14 cellular contexts compared by ENCODE assay signal in genomic region chr22:38215156-38216038, GRCh38. TPM values are rescaled to one million over a fixed set of nuclear protein-coding genes. Genes with fewer than 3 reads are reported as not detected.
DNase-seq lines count a peak whose midpoint lies in the region; ATAC-seq, FAIRE-seq and TF ChIP-seq lines count a peak whose summit lies in the region.
"Had no signal": no experiment of that assay in that cellular context is flagged by ENCODE, and none has a peak within 500 bp of the region (broad histone marks: within the 10 kb centered on the region; RNA-seq: fewer than 3 reads in every experiment).

No MANE protein-coding gene starts in this region.

- H3K27me3 ChIP-seq in HepG2 (ENCODE audit: control insufficient read depth in 1 of 2, insufficient read depth in 2 of 2, low read length in 2 of 2) (no peaks in the 10 kb centered on the region), right lobe of liver (no peaks in the 10 kb centered on the region), GM12878 (replicated peaks in 1 of 2; ENCODE audit: control insufficient read depth in 2 of 2, insufficient read depth in 2 of 2, low read length in 1 of 2) (no peaks in the 10 kb centered on the region), vagina (no peaks in the 10 kb centered on the region), GM23248 (replicated peaks; ENCODE audit: insufficient read depth) (no peaks in the 10 kb centered on the region)
- H3K27me3 ChIP-seq: Peyer's patch, suprapubic skin had no signal

- CTCF ChIA-PET in HepG2 (lab: Yijun Ruan, JAX; ENCODE audit: low intra/inter-chr PET ratio, low total read pairs) = no interaction called here
- CTCF ChIA-PET in GM12878 (lab: Yijun Ruan, JAX) = interaction anchor here (0.6 to 2.0 kb wide), 6 partner anchors 10 to 116 kb away, joined by 3 to 7 read pairs (median 3); no protein-coding TSS in a partner anchor

- peak overlapping the region; percentile 61 to 89 for H3K27ac Mint-ChIP-seq in natural killer cell

- intact Hi-C loops in HepG2 (cut with micrococcal nuclease; ENCODE audit: unreplicated experiment) (no loop called here), right lobe of liver (cut with DNase I) (no loop called here), GM12878 (cut with micrococcal nuclease; ENCODE audit: unreplicated experiment) (loop anchor here (10.0 kb wide), 1 partner anchor 101 kb away; the partner anchor contains the start of gene BAIAP2L2), natural killer cell (cut with micrococcal nuclease) (no loop called here), vagina (cut with DNase I) (no loop called here)

- DNase-seq in HepG2 (ENCODE audit: low spot score) (no peak), right lobe of liver (no peak), GM12878 (ENCODE audit: low read depth, low spot score) (no peak), natural killer cell (no peak), vagina (ENCODE audit: extremely low spot score in 2 of 2) (no peak), GM23248 (no peak)
- DNase-seq: GDM1, kidney glomerular epithelial cell had no signal

- no peak overlapping the region for H3K4me2 ChIP-seq in HepG2 (ENCODE audit: low read depth, low read length)
- peak overlapping the region; percentile 10; the same call in 1 of the 2 replicates for H3K4me2 ChIP-seq in GM12878 (ENCODE audit: control insufficient read depth, insufficient read depth)
- no peak overlapping the region for H3K4me2 ChIP-seq in GM23248 (ENCODE audit: unreplicated experiment)

- H3F3A ChIP-seq in GM23248 (ENCODE audit: insufficient read depth) = peaks cover 24% of the 10 kb centered on the region

- RAD21 ChIA-PET in GM12878 (lab: Charles Lee; ENCODE audit: unreplicated experiment) = interaction anchor here (0.9 to 3.4 kb wide), 4 partner anchors 9 to 116 kb away, joined by 3 to 13 read pairs (median 4); partner anchors contain the start of gene PLA2G6

- no peak for ATAC-seq in HepG2
- ATAC-seq in right lobe of liver = no peak
- ATAC-seq in GM12878 = no peak; the same call in 2 of the 3 replicates
- ATAC-seq in natural killer cell = no peak
- no peak for ATAC-seq in GM18861 (IDR thresholded peaks at IDR 0.05; ENCODE audit: unreplicated experiment)
- no peak for ATAC-seq in HG03469 (IDR thresholded peaks at IDR 0.05; ENCODE audit: unreplicated experiment)

- peaks cover 1 to 20% of the 10 kb centered on the region in 2 experiments; a peak in 4 of 5 replicates for H3K36me3 ChIP-seq in HepG2 (replicated peaks in 1 of 2; ENCODE audit: control insufficient read depth in 1 of 2, insufficient read depth in 2 of 2, low read length in 2 of 2)
- no peaks in the 10 kb centered on the region for H3K36me3 ChIP-seq in right lobe of liver
- H3K36me3 ChIP-seq in GM12878 (ENCODE audit: control insufficient read depth in 2 of 2, insufficient read depth in 2 of 2, low read length in 1 of 2) = no peaks in the 10 kb centered on the region; a peak in 2 of 4 replicates
- H3K36me3 ChIP-seq in vagina = no peaks in the 10 kb centered on the region
- H3K36me3 ChIP-seq in GM23248 (ENCODE audit: low read depth) = peaks cover 9% of the 10 kb centered on the region; the same call in 1 of the 2 replicates
- H3K36me3 ChIP-seq: cardiac muscle cell, Peyer's patch, prostate gland had no signal

- no peaks in the 10 kb centered on the region for H3K9me3 Mint-ChIP-seq in natural killer cell

- H3K27ac ChIP-seq in HepG2 (ENCODE audit: extremely low read length, insufficient read depth, low read length) (no peak overlapping the region), right lobe of liver (no peak overlapping the region), GM12878 (ENCODE audit: control insufficient read depth, insufficient read depth) (no peak overlapping the region), vagina (peak overlapping the region; percentile 43), GM23248 (no peak overlapping the region)
- H3K27ac ChIP-seq: cardiac muscle cell had no signal

- H3K4me1 ChIP-seq in HepG2 (ENCODE audit: insufficient read depth, low read length) = peaks cover 45% of the 10 kb centered on the region
- H3K4me1 ChIP-seq in right lobe of liver = peaks cover 0 to 30% (median 7%) of the 10 kb centered on the region in 4 donors
- peaks cover 39% of the 10 kb centered on the region for H3K4me1 ChIP-seq in GM12878 (ENCODE audit: control insufficient read depth, insufficient read depth, low read length)
- peaks cover 39% of the 10 kb centered on the region for H3K4me1 ChIP-seq in vagina
- H3K4me1 ChIP-seq in GM23248 (ENCODE audit: insufficient read depth) = peaks cover 32% of the 10 kb centered on the region
- H3K4me1 ChIP-seq: prostate gland had no signal

- 90% methylated on average over 11 of the region's 11 CpGs for WGBS in HepG2 (ENCODE audit: low lambda C conversion rate)
- WGBS in right lobe of liver (ENCODE audit: insufficient coverage, low coverage, low lambda C conversion rate, missing lambda C conversion rate) = 73% methylated on average over 5 of the region's 11 CpGs
- WGBS in GM12878 (ENCODE audit: insufficient coverage, insufficient replicate concordance, low lambda C conversion rate, missing lambda C conversion rate) = 69% methylated on average over 11 of the region's 11 CpGs
- 92 to 94% methylated on average over 11 of the region's 11 CpGs for WGBS in GM23248 (ENCODE audit: low coverage in 1 of 2, low lambda C conversion rate in 2 of 2, missing lambda C conversion rate in 2 of 2), 2 experiments

- no peaks in the 10 kb centered on the region for H3K36me3 Mint-ChIP-seq in natural killer cell

- POLR2A ChIA-PET in HepG2 (lab: Yijun Ruan, JAX) = interaction anchor here (0.9 to 1.2 kb wide), 3 partner anchors 14 to 105 kb away, joined by 3 to 4 read pairs (median 3); partner anchors contain the start of genes BAIAP2L2, MAFF and PLA2G6
- POLR2A ChIA-PET in GM12878 (lab: Charles Lee) = interaction anchor here (0.6 to 1.8 kb wide), 8 partner anchors 11 to 98 kb away, joined by 3 to 10 read pairs (median 4); no protein-coding TSS in a partner anchor

- SMC1A ChIA-PET in GM12878 (lab: Charles Lee; ENCODE audit: uncharacterized antibody, unreplicated experiment) = interaction anchor here (0.8 to 4.3 kb wide), 8 partner anchors 11 to 163 kb away, joined by 3 to 20 read pairs (median 4); partner anchors contain the start of gene MAFF

- TF ChIP-seq EP300 in HepG2 (IDR thresholded peaks at IDR 0.05; ENCODE audit: low read depth in 2 of 2, low read length in 2 of 2) (no peak), HepG2 (CRISPR knock-in tag; IDR thresholded peaks at IDR 0.05; ENCODE audit: borderline replicate concordance) (no peak), GM12878 (IDR thresholded peaks at IDR 0.05; ENCODE audit: borderline replicate concordance in 1 of 2, control insufficient read depth in 1 of 2, low read depth in 2 of 2, low read length in 2 of 2) (no peak)

- H3K27me3 Mint-ChIP-seq in natural killer cell (ENCODE audit: low read depth in 2 of 2) = no peaks in the 10 kb centered on the region

- no peaks in the 10 kb centered on the region for H3K9me2 ChIP-seq in GM23248 (ENCODE audit: insufficient read depth)

- TF ChIP-seq POLR2A in HepG2 (IDR thresholded peaks at IDR 0.05; ENCODE audit: insufficient read depth in 1 of 2, low read depth in 2 of 2, low read length in 2 of 2) (0 out of 4 replicates have a peak, but pooled peaks of 1 of the 2 experiments have one; percentile 14), right lobe of liver (IDR thresholded peaks at IDR 0.05) (no peak), GM12878 (IDR thresholded peaks at IDR 0.05; ENCODE audit: low read depth, low read length) (no peak), vagina (IDR thresholded peaks at IDR 0.05) (no peak)

- H3K79me2 ChIP-seq in HepG2 (ENCODE audit: insufficient read depth, low read length) (peaks cover 13% of the 10 kb centered on the region), GM12878 (ENCODE audit: control insufficient read depth, insufficient read depth, low read length) (no peaks in the 10 kb centered on the region), GM23248 (ENCODE audit: insufficient read depth) (peaks cover 32% of the 10 kb centered on the region)

- TF ChIP-seq CTCF in HepG2 (CRISPR knock-in tag; IDR thresholded peaks at IDR 0.05) (no peak), right lobe of liver (IDR thresholded peaks at IDR 0.05) (no peak), GM12878 (IDR thresholded peaks at IDR 0.05 in 2 of 3, conservative IDR thresholded peaks at IDR 0.05 in 1 of 3; ENCODE audit: control insufficient read depth in 2 of 3, extremely low read depth in 1 of 3, insufficient read depth in 1 of 3, low read depth in 3 of 3, low read length in 3 of 3) (no peak), natural killer cell (IDR thresholded peaks at IDR 0.05) (no peak), vagina (IDR thresholded peaks at IDR 0.05) (no peak)

- H3K4me1 Mint-ChIP-seq in natural killer cell = peaks cover 33 to 59% of the 10 kb centered on the region in 2 donors

- peak overlapping the region; percentile 65 for H3K4me3 Mint-ChIP-seq in natural killer cell

- H3K4me3 ChIP-seq in HepG2 (replicated peaks in 1 of 3; ENCODE audit: insufficient read depth in 1 of 3, low read depth in 2 of 3, low read length in 3 of 3) (no peak overlapping the region), right lobe of liver (no peak overlapping the region), GM12878 (no peak overlapping the region), vagina (no peak overlapping the region), GM23248 (no peak overlapping the region)

- H4K20me1 ChIP-seq in HepG2 (ENCODE audit: insufficient read depth, low read length) (peaks cover 28% of the 10 kb centered on the region; the same call in 1 of the 2 replicates), GM12878 (ENCODE audit: control insufficient read depth, insufficient read depth) (no peaks in the 10 kb centered on the region), GM23248 (ENCODE audit: insufficient read depth) (0 out of 2 replicates have a peak, but pooled peaks cover 3% of the 10 kb centered on the region)

- H3K9ac ChIP-seq in HepG2 (ENCODE audit: insufficient read depth, low read depth, low read length) (no peak overlapping the region), GM12878 (ENCODE audit: control insufficient read depth, insufficient read depth, low read length) (no peak overlapping the region), GM23248 (no peak overlapping the region)

- no peaks in the 10 kb centered on the region for H3K9me3 ChIP-seq in HepG2 (ENCODE audit: low read length)
- H3K9me3 ChIP-seq in right lobe of liver = no peaks in the 10 kb centered on the region
- no peaks in the 10 kb centered on the region for H3K9me3 ChIP-seq in GM12878 (replicated peaks; ENCODE audit: control insufficient read depth, insufficient read depth, low read length)
- no peaks in the 10 kb centered on the region for H3K9me3 ChIP-seq in vagina
- H3K9me3 ChIP-seq in GM23248 (ENCODE audit: low read depth) = no peaks in the 10 kb centered on the region
- H3K9me3 ChIP-seq: Peyer's patch, prostate gland, suprapubic skin had no signal

- TSS peak; percentile 37 for BruUV-seq in HepG2 (replicated peaks; lab: Mats Ljungman, UMichigan)
- TSS peak; percentile 53 for BruUV-seq in GM12878 (replicated peaks; lab: Mats Ljungman, UMichigan)

- in situ Hi-C loops in HepG2 (cut with HindIII; ENCODE audit: extremely low pct_ligation_motif_present, low pct_unique_long_range_greater_than_20kb) = no loop called here
- in situ Hi-C loops in GM12878 (cut with MboI) = no loop called here
- in situ Hi-C loops in GM23248 (cut with MboI) = no loop called here

- H2AFZ ChIP-seq in HepG2 (ENCODE audit: low read length) = no peak overlapping the region
- no peak overlapping the region for H2AFZ ChIP-seq in GM12878 (ENCODE audit: control insufficient read depth, low read depth, low read length)
- no peak overlapping the region for H2AFZ ChIP-seq in GM23248

- FAIRE-seq in HepG2 (lab: Jason Lieb, UNC) (no peak), GM12878 (lab: Jason Lieb, UNC) (no peak)

- TF ChIP-seq RAD21 in HepG2 (CRISPR knock-in tag; IDR thresholded peaks at IDR 0.05) (no peak), GM12878 (IDR thresholded peaks at IDR 0.05; ENCODE audit: insufficient read depth, low read depth, low read length) (no peak)

RNA-seq across cellular contexts. Expression of gene MAFF, which starts 13.6 kb away (rescaled TPM):
- total RNA-seq in HepG2 (2016; rRNA removed; fragmentation: Illumina TruSeq; extraction: Trizol) (3.1 and 5.4 TPM in 2 replicates), right lobe of liver (10 to 100 TPM in 3 of 6 experiments, 1 to 10 TPM in 3; 2.6 to 30.6 (median 11.0) TPM), GM12878 (2014; rRNA removed) (1.0 and 1.1 TPM in 2 replicates), GM12878 (2014; rRNA removed; fragmentation: Illumina TruSeq; extraction: Trizol) (0.54 and 0.88 TPM in 2 replicates), GM12878 (2021) (0.87 and 1.4 TPM in 2 replicates), natural killer cell (100 to 1,000 TPM; 168 to 215 (median 187) TPM), vagina (90.6 TPM)
- total RNA-seq in HepG2 (2016; cell fraction: cytosol; rRNA removed; fragmentation: Illumina TruSeq; extraction: Trizol; ENCODE audit: low read depth) = 1.1 and 1.3 TPM in 2 replicates
- 3.7 and 5.5 TPM in 2 replicates for total RNA-seq in HepG2 (2016; cell fraction: insoluble cytoplasmic fraction; rRNA removed; fragmentation: Illumina TruSeq; extraction: Trizol)
- 2.3 and 2.5 TPM in 2 replicates for total RNA-seq in HepG2 (2016; cell fraction: membrane; rRNA removed; fragmentation: Illumina TruSeq; extraction: Trizol)
- total RNA-seq in HepG2 (2016; cell fraction: nucleus; rRNA removed; fragmentation: Illumina TruSeq; extraction: Trizol) = 4.4 and 6.4 TPM in 2 replicates
- polyA plus RNA-seq in HepG2 (2011; rRNA removed) (14.3 and 17.1 TPM in 2 replicates), GM12878 (2011; rRNA removed) (1.9 and 2.3 TPM in 2 replicates), GM12878 (2014; fragmentation: Illumina TruSeq; extraction: Trizol) (0.57 and 0.81 TPM in 2 replicates), GM12878 (2014; fragmentation: Nextera tagmentation; extraction: Ambion mirVana) (under 1 TPM in 1 of 2 experiments, not detected in 1; 0.22 TPM), GM12878 (2014; rRNA removed) (1.0 and 1.3 TPM in 2 replicates), GM12878 (2016; fragmentation: Nextera tagmentation; extraction: Ambion mirVana) (under 1 TPM; 0.32 to 0.78 TPM), GM23248 (2016; fragmentation: Nextera tagmentation; extraction: Ambion mirVana) (34.6 and 37.1 TPM in 2 replicates)
- polyA plus RNA-seq in HepG2 (2011; cell fraction: cytosol; rRNA removed) = 15.6 and 18.3 TPM in 2 replicates
- polyA plus RNA-seq in HepG2 (2011; cell fraction: nucleus; rRNA removed) = 15.7 and 16.6 TPM in 2 replicates
- polyA plus RNA-seq in HepG2 (2012) = 12.4 and 26.2 TPM in 2 replicates
- 0.70 and 0.71 TPM in 2 replicates for polyA plus RNA-seq in HepG2 (2016; cell fraction: cytosol; fragmentation: Illumina TruSeq; extraction: Trizol; ENCODE audit: low read depth)
- 3.5 and 3.7 TPM in 2 replicates for polyA plus RNA-seq in HepG2 (2016; cell fraction: insoluble cytoplasmic fraction; fragmentation: Illumina TruSeq; extraction: Trizol; ENCODE audit: low read depth)
- 1.2 and 1.9 TPM in 2 replicates for polyA plus RNA-seq in HepG2 (2016; cell fraction: membrane; fragmentation: Illumina TruSeq; extraction: Trizol; ENCODE audit: low read depth)
- 7.1 and 7.9 TPM in 2 replicates for polyA plus RNA-seq in HepG2 (2016; cell fraction: nucleus; fragmentation: Illumina TruSeq; extraction: Trizol; ENCODE audit: insufficient read depth, low read depth)
- polyA minus RNA-seq in HepG2 (2011; rRNA and poly(A)+ RNA removed; ENCODE audit: low replicate concordance) = 2.5 and 12.3 TPM in 2 replicates
- 11.3 and 12.8 TPM in 2 replicates for polyA minus RNA-seq in HepG2 (2011; cell fraction: cytosol; rRNA and poly(A)+ RNA removed)
- 7.3 and 8.1 TPM in 2 replicates for polyA minus RNA-seq in HepG2 (2011; cell fraction: nucleus; rRNA and poly(A)+ RNA removed)
- 6.2 and 10.1 TPM in 2 replicates for total RNA-seq in GM12878 (2013; cell fraction: nucleolus; rRNA removed)
- 0.91 TPM for polyA plus RNA-seq in GM12878 (2011; ENCODE audit: low read depth)
- 2.7 and 3.2 TPM in 2 replicates for polyA plus RNA-seq in GM12878 (2011; cell fraction: cytosol; rRNA removed)
- polyA plus RNA-seq in GM12878 (2011; cell fraction: nucleus; rRNA removed) = 1.8 TPM in 2 replicates
- polyA plus RNA-seq in GM12878 (2012) = 2.4 and 4.9 TPM in 2 replicates
- 0.80 and 1.8 TPM in 2 replicates for polyA minus RNA-seq in GM12878 (2011; rRNA and poly(A)+ RNA removed)
- polyA minus RNA-seq in GM12878 (2011; cell fraction: cytosol; rRNA and poly(A)+ RNA removed) = 0.62 and 2.9 TPM in 2 replicates
- 2.2 and 2.4 TPM in 2 replicates for polyA minus RNA-seq in GM12878 (2011; cell fraction: nucleus; rRNA and poly(A)+ RNA removed)
- total RNA-seq in GM23248 (2014; rRNA removed; shearing (Covaris generic)) = 68.1 and 73.0 TPM in 2 replicates

RNA-seq across cellular contexts. Expression of gene PLA2G6, which starts 33.8 kb away (rescaled TPM):
- total RNA-seq in HepG2 (2016; rRNA removed; fragmentation: Illumina TruSeq; extraction: Trizol) = 1.8 and 4.8 TPM in 2 replicates
- total RNA-seq in HepG2 (2016; cell fraction: cytosol; rRNA removed; fragmentation: Illumina TruSeq; extraction: Trizol; ENCODE audit: low read depth) = 0.61 and 0.71 TPM in 2 replicates
- 1.9 and 5.2 TPM in 2 replicates for total RNA-seq in HepG2 (2016; cell fraction: insoluble cytoplasmic fraction; rRNA removed; fragmentation: Illumina TruSeq; extraction: Trizol)
- total RNA-seq in HepG2 (2016; cell fraction: membrane; rRNA removed; fragmentation: Illumina TruSeq; extraction: Trizol) = 1.3 TPM in 2 replicates
- 8.4 and 11.2 TPM in 2 replicates for total RNA-seq in HepG2 (2016; cell fraction: nucleus; rRNA removed; fragmentation: Illumina TruSeq; extraction: Trizol)
- 11.5 and 12.3 TPM in 2 replicates for polyA plus RNA-seq in HepG2 (2011; rRNA removed)
- 2.7 and 3.9 TPM in 2 replicates for polyA plus RNA-seq in HepG2 (2011; cell fraction: cytosol; rRNA removed)
- polyA plus RNA-seq in HepG2 (2011; cell fraction: nucleus; rRNA removed) = 73.3 and 101 TPM in 2 replicates
- 6.5 and 7.3 TPM in 2 replicates for polyA plus RNA-seq in HepG2 (2012)
- 0.44 and 0.53 TPM in 2 replicates for polyA plus RNA-seq in HepG2 (2016; cell fraction: cytosol; fragmentation: Illumina TruSeq; extraction: Trizol; ENCODE audit: low read depth)
- 0.96 and 1.7 TPM in 2 replicates for polyA plus RNA-seq in HepG2 (2016; cell fraction: insoluble cytoplasmic fraction; fragmentation: Illumina TruSeq; extraction: Trizol; ENCODE audit: low read depth)
- 0.88 and 1.6 TPM in 2 replicates for polyA plus RNA-seq in HepG2 (2016; cell fraction: membrane; fragmentation: Illumina TruSeq; extraction: Trizol; ENCODE audit: low read depth)
- 22.2 and 23.2 TPM in 2 replicates for polyA plus RNA-seq in HepG2 (2016; cell fraction: nucleus; fragmentation: Illumina TruSeq; extraction: Trizol; ENCODE audit: insufficient read depth, low read depth)
- 27.4 and 36.9 TPM in 2 replicates for polyA minus RNA-seq in HepG2 (2011; rRNA and poly(A)+ RNA removed; ENCODE audit: low replicate concordance)
- 2.6 and 3.8 TPM in 2 replicates for polyA minus RNA-seq in HepG2 (2011; cell fraction: cytosol; rRNA and poly(A)+ RNA removed)
- 21.3 and 31.8 TPM in 2 replicates for polyA minus RNA-seq in HepG2 (2011; cell fraction: nucleus; rRNA and poly(A)+ RNA removed)
- total RNA-seq in right lobe of liver = 10 to 100 TPM in 5 of 6 experiments, 1 to 10 TPM in 1; 8.1 to 32.9 (median 19.8) TPM
- total RNA-seq in GM12878 (2013; cell fraction: nucleolus; rRNA removed) = 187 and 240 TPM in 2 replicates
- 17.3 and 20.3 TPM in 2 replicates for total RNA-seq in GM12878 (2014; rRNA removed)
- 11.7 and 13.5 TPM in 2 replicates for total RNA-seq in GM12878 (2014; rRNA removed; fragmentation: Illumina TruSeq; extraction: Trizol)
- total RNA-seq in GM12878 (2021) = 16.7 and 23.2 TPM in 2 replicates
- 14.0 TPM for polyA plus RNA-seq in GM12878 (2011; ENCODE audit: low read depth)
- 25.3 and 42.2 TPM in 2 replicates for polyA plus RNA-seq in GM12878 (2011; rRNA removed)
- 37.1 and 42.6 TPM in 2 replicates for polyA plus RNA-seq in GM12878 (2011; cell fraction: cytosol; rRNA removed)
- polyA plus RNA-seq in GM12878 (2011; cell fraction: nucleus; rRNA removed) = 377 and 471 TPM in 2 replicates
- 37.9 and 41.3 TPM in 2 replicates for polyA plus RNA-seq in GM12878 (2012)
- 14.2 and 18.9 TPM in 2 replicates for polyA plus RNA-seq in GM12878 (2014; fragmentation: Illumina TruSeq; extraction: Trizol)
- polyA plus RNA-seq in GM12878 (2014; fragmentation: Nextera tagmentation; extraction: Ambion mirVana) = under 1 TPM; 0.15 to 0.27 TPM
- polyA plus RNA-seq in GM12878 (2014; rRNA removed) = 28.1 and 30.7 TPM in 2 replicates
- polyA plus RNA-seq in GM12878 (2016; fragmentation: Nextera tagmentation; extraction: Ambion mirVana) = 10 to 100 TPM; 10.0 to 12.6 TPM
- 69.2 and 114 TPM in 2 replicates for polyA minus RNA-seq in GM12878 (2011; rRNA and poly(A)+ RNA removed)
- polyA minus RNA-seq in GM12878 (2011; cell fraction: cytosol; rRNA and poly(A)+ RNA removed) = 15.9 and 17.0 TPM in 2 replicates
- polyA minus RNA-seq in GM12878 (2011; cell fraction: nucleus; rRNA and poly(A)+ RNA removed) = 122 and 142 TPM in 2 replicates
- 100 to 1,000 TPM; 137 to 167 (median 145) TPM for total RNA-seq in natural killer cell
- total RNA-seq in vagina = 35.8 TPM
- total RNA-seq in GM23248 (2014; rRNA removed; shearing (Covaris generic)) = 5.5 and 28.3 TPM in 2 replicates
- polyA plus RNA-seq in GM23248 (2016; fragmentation: Nextera tagmentation; extraction: Ambion mirVana) = 5.6 and 6.5 TPM in 2 replicates

RNA-seq across cellular contexts. Expression of gene TMEM184B, which starts 57.4 kb away (rescaled TPM):
- total RNA-seq in HepG2 (2016; rRNA removed; fragmentation: Illumina TruSeq; extraction: Trizol) (11.8 and 15.9 TPM in 2 replicates), right lobe of liver (10 to 100 TPM in 5 of 6 experiments, 1 to 10 TPM in 1; 7.9 to 42.6 (median 16.9) TPM), GM12878 (2014; rRNA removed) (4.7 and 5.8 TPM in 2 replicates), GM12878 (2014; rRNA removed; fragmentation: Illumina TruSeq; extraction: Trizol) (4.2 and 5.0 TPM in 2 replicates), GM12878 (2021) (19.5 and 22.4 TPM in 2 replicates), natural killer cell (10 to 100 TPM; 58.1 to 72.5 (median 68.6) TPM), vagina (50.8 TPM)
- total RNA-seq in HepG2 (2016; cell fraction: cytosol; rRNA removed; fragmentation: Illumina TruSeq; extraction: Trizol; ENCODE audit: low read depth) = 12.8 and 13.5 TPM in 2 replicates
- total RNA-seq in HepG2 (2016; cell fraction: insoluble cytoplasmic fraction; rRNA removed; fragmentation: Illumina TruSeq; extraction: Trizol) = 10.2 and 15.3 TPM in 2 replicates
- total RNA-seq in HepG2 (2016; cell fraction: membrane; rRNA removed; fragmentation: Illumina TruSeq; extraction: Trizol) = 32.8 and 33.3 TPM in 2 replicates
- total RNA-seq in HepG2 (2016; cell fraction: nucleus; rRNA removed; fragmentation: Illumina TruSeq; extraction: Trizol) = 12.9 and 16.5 TPM in 2 replicates
- polyA plus RNA-seq in HepG2 (2011; rRNA removed) (16.0 and 16.4 TPM in 2 replicates), GM12878 (2011; rRNA removed) (2.0 and 3.6 TPM in 2 replicates), GM12878 (2014; fragmentation: Illumina TruSeq; extraction: Trizol) (9.8 and 10.0 TPM in 2 replicates), GM12878 (2014; fragmentation: Nextera tagmentation; extraction: Ambion mirVana) (1 to 10 TPM in 1 of 2 experiments, under 1 TPM in 1; 0.56 to 1.0 TPM), GM12878 (2014; rRNA removed) (14.7 and 15.7 TPM in 2 replicates), GM12878 (2016; fragmentation: Nextera tagmentation; extraction: Ambion mirVana) (10 to 100 TPM; 16.1 to 17.1 TPM), GM23248 (2016; fragmentation: Nextera tagmentation; extraction: Ambion mirVana) (82.7 and 83.7 TPM in 2 replicates)
- 13.7 and 14.0 TPM in 2 replicates for polyA plus RNA-seq in HepG2 (2011; cell fraction: cytosol; rRNA removed)
- 33.2 and 36.0 TPM in 2 replicates for polyA plus RNA-seq in HepG2 (2011; cell fraction: nucleus; rRNA removed)
- polyA plus RNA-seq in HepG2 (2012) = 18.5 and 26.5 TPM in 2 replicates
- 13.7 and 14.5 TPM in 2 replicates for polyA plus RNA-seq in HepG2 (2016; cell fraction: cytosol; fragmentation: Illumina TruSeq; extraction: Trizol; ENCODE audit: low read depth)
- polyA plus RNA-seq in HepG2 (2016; cell fraction: insoluble cytoplasmic fraction; fragmentation: Illumina TruSeq; extraction: Trizol; ENCODE audit: low read depth) = 14.5 and 19.7 TPM in 2 replicates
- 34.1 and 39.3 TPM in 2 replicates for polyA plus RNA-seq in HepG2 (2016; cell fraction: membrane; fragmentation: Illumina TruSeq; extraction: Trizol; ENCODE audit: low read depth)
- polyA plus RNA-seq in HepG2 (2016; cell fraction: nucleus; fragmentation: Illumina TruSeq; extraction: Trizol; ENCODE audit: insufficient read depth, low read depth) = 38.4 and 41.0 TPM in 2 replicates
- 21.0 and 37.7 TPM in 2 replicates for polyA minus RNA-seq in HepG2 (2011; rRNA and poly(A)+ RNA removed; ENCODE audit: low replicate concordance)
- 18.8 and 20.9 TPM in 2 replicates for polyA minus RNA-seq in HepG2 (2011; cell fraction: cytosol; rRNA and poly(A)+ RNA removed)
- 8.7 and 10.9 TPM in 2 replicates for polyA minus RNA-seq in HepG2 (2011; cell fraction: nucleus; rRNA and poly(A)+ RNA removed)
- total RNA-seq in GM12878 (2013; cell fraction: nucleolus; rRNA removed) = 13.7 and 14.0 TPM in 2 replicates
- 4.2 TPM for polyA plus RNA-seq in GM12878 (2011; ENCODE audit: low read depth)
- polyA plus RNA-seq in GM12878 (2011; cell fraction: cytosol; rRNA removed) = 4.5 and 5.4 TPM in 2 replicates
- 9.4 and 12.5 TPM in 2 replicates for polyA plus RNA-seq in GM12878 (2011; cell fraction: nucleus; rRNA removed)
- 10.0 and 10.7 TPM in 2 replicates for polyA plus RNA-seq in GM12878 (2012)
- polyA minus RNA-seq in GM12878 (2011; rRNA and poly(A)+ RNA removed) = 5.0 and 5.3 TPM in 2 replicates
- 3.6 and 4.7 TPM in 2 replicates for polyA minus RNA-seq in GM12878 (2011; cell fraction: cytosol; rRNA and poly(A)+ RNA removed)
- polyA minus RNA-seq in GM12878 (2011; cell fraction: nucleus; rRNA and poly(A)+ RNA removed) = 2.9 and 4.6 TPM in 2 replicates
- total RNA-seq in GM23248 (2014; rRNA removed; shearing (Covaris generic)) = 73.2 and 91.0 TPM in 2 replicates

Comparison
In these comparisons a context has a peak if more than half of its experiments do, and no peak if none do; other contexts are left out.
1. Of the 75 proteins assayed by ChIP-seq in both HepG2 and GM12878: peak only in HepG2: POLR2AphosphoS2; only in GM12878: none; in both: none; in neither: 73; mixed calls (peak in some experiments, not most) for 1.